Comparison of ENCODE assay signal across 12 cellular contexts in the genomic region with DNA sequence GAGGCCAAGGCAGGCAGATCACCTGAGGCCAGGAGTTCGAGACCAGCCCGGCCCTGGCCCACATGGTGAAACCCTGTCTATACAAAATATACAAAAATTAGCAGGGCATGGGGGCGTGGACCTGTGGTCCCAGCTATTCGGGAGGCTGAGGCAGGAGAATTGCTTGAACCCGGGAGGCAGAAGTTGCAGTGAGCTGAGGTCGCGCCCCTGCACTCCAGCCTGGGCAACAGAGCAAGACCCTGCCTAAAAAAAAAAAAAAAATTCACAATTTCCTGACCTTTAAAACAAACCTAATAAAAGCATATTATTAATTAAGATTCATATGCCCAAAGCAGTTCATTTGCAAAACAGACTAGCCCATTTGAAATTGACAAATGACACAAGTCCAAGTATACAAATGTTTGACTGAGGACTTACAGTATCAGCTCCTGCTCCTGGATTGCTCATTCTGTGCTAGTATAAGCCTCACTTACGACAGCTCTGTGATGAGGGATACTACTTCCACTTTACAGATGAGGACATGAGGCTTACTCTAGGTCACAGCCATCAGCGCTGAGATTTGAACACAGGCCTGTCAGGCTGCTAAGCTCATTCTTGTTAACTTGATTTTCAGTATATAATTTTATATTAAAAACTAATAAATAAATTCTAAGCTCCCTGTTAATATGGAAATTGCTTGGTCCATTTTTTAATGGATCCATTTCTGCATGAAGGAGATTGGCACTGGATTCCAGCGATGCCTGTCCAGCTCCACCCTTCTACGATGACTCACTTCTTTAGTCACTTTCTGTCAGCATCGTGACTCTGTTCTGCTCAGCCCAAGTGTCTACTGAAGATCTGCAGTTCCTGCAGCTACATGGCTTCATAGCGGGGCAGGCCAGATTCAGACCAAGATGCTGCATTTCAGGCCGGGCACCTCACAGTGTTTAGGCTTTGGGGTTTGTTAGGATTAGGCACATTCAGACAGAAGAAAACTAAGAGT.
A peak's percentile ranks its signal among the peaks of the same experiment; 100 is the strongest.
DNase-seq lines count a peak whose midpoint lies in the region; ATAC-seq, FAIRE-seq and TF ChIP-seq lines count a peak whose summit lies in the region.
"Had no signal": no experiment of that assay in that cellular context is flagged by ENCODE, and none has a peak within 500 bp of the region (broad histone marks: within the 10 kb centered on the region; RNA-seq: fewer than 3 reads in every experiment).

No MANE protein-coding gene starts in this region.

- FAIRE-seq in A549 (lab: Jason Lieb, UNC), result no peak

- peak overlapping the region; percentile 20; the same call in 2 of the 3 replicates for H3K4me2 ChIP-seq in A549
- H3K4me2 ChIP-seq: BLaER1 treated with 17β-estradiol and CSF1 and Interleukin-3, amounts not matched to agents 10 nM and 100 nM had no signal

- peak; percentile 55 to 60 for DNase-seq in A549 (ENCODE audit: low read depth in 1 of 2, low spot score in 1 of 2)
- peak; percentile 14 for DNase-seq in HFF-Myc (ENCODE audit: extremely low read depth, low read depth)
- peak; percentile 37 for DNase-seq in amniotic epithelial cell (ENCODE audit: low read depth)
- DNase-seq in left cardiac atrium, result no peak
- no peak for DNase-seq in type B pancreatic cell (ENCODE audit: extremely low spot score, unreplicated experiment)
- no peak for DNase-seq in NCI-H187 (lab: John Stamatoyannopoulos, UW)
- DNase-seq in COLO829 (ENCODE audit: low spot score), result no peak
- DNase-seq in NCI-H1694 treated with DMSO at 0.1 percent for 48 hours (lab: John Stamatoyannopoulos, UW), result no peak
- DNase-seq: activated CD4-positive, alpha-beta T cell treated with anti-CD3 and anti-CD28 coated beads, Interleukin-2, amount 10 ng/mL, durations not matched to agents 24 days and 14 days; NCI-H1694 had no signal

- H3K4me1 ChIP-seq in A549, result peaks cover 10% of the 10 kb centered on the region
- H3K4me1 ChIP-seq: suprapubic skin had no signal

- POLR2A ChIA-PET in A549 (lab: Yijun Ruan, JAX), result no interaction called here

- no peaks in the 10 kb centered on the region for H3K4me1 Mint-ChIP-seq in type B pancreatic cell (ENCODE audit: unreplicated experiment)
- H3K4me1 Mint-ChIP-seq: activated CD4-positive, alpha-beta T cell treated with anti-CD3 and anti-CD28 coated beads, Interleukin-2, amount 10 ng/mL, durations not matched to agents 24 days and 14 days had no signal

- peaks cover 32% of the 10 kb centered on the region for H3K36me3 Mint-ChIP-seq in type B pancreatic cell

- H3K9me3 ChIP-seq in A549, result no peaks in the 10 kb centered on the region
- H3K9me3 ChIP-seq: BLaER1 treated with 17β-estradiol and CSF1 and Interleukin-3, amounts not matched to agents 10 nM and 100 nM; suprapubic skin had no signal

- no peak for TF ChIP-seq RAD21 in A549 (conservative IDR thresholded peaks at IDR 0.05 in 1 of 2, IDR thresholded peaks at IDR 0.05 in 1 of 2)

- no peak overlapping the region for H3K4me3 Mint-ChIP-seq in type B pancreatic cell
- H3K4me3 Mint-ChIP-seq: activated CD4-positive, alpha-beta T cell treated with anti-CD3 and anti-CD28 coated beads, Interleukin-2, amount 10 ng/mL, durations not matched to agents 24 days and 14 days had no signal

- H3K27ac ChIP-seq in A549, result no peak overlapping the region
- H3K27ac ChIP-seq: BLaER1 treated with 17β-estradiol and CSF1 and Interleukin-3, amounts not matched to agents 10 nM and 100 nM; suprapubic skin had no signal

- H3K9me3 Mint-ChIP-seq in type B pancreatic cell, result no peaks in the 10 kb centered on the region
- H3K9me3 Mint-ChIP-seq: activated CD4-positive, alpha-beta T cell treated with anti-CD3 and anti-CD28 coated beads, Interleukin-2, amount 10 ng/mL, durations not matched to agents 24 days and 14 days had no signal

- ATAC-seq in A549, result peak; percentile 91 to 92
- peak; percentile 23 to 92 for ATAC-seq in left cardiac atrium

- 69% methylated on average over 14 of the region's 14 CpGs for WGBS in A549 (ENCODE audit: missing lambda C conversion rate)

- TF ChIP-seq EP300 in A549 (IDR thresholded peaks at IDR 0.05), result no peak

- intact Hi-C loops in left cardiac atrium (cut with DNase I), result no loop called here

- H3K27ac Mint-ChIP-seq in type B pancreatic cell, result no peak overlapping the region
- H3K27ac Mint-ChIP-seq: activated CD4-positive, alpha-beta T cell treated with anti-CD3 and anti-CD28 coated beads, Interleukin-2, amount 10 ng/mL, durations not matched to agents 24 days and 14 days had no signal

- CTCF ChIA-PET in A549 (lab: Yijun Ruan, JAX), result interaction anchor here (0.6 to 3.4 kb wide), 7 partner anchors 8 to 349 kb away, joined by 3 to 11 read pairs (median 3); no protein-coding TSS in a partner anchor

- TF ChIP-seq POLR2A in A549 (IDR thresholded peaks at IDR 0.05; ENCODE audit: low read length), result no peak

- H3K4me3 ChIP-seq in A549, result no peak overlapping the region
- no peak overlapping the region for H3K4me3 ChIP-seq in HFF-Myc (replicated peaks; ENCODE audit: low read depth, low read length)
- H3K4me3 ChIP-seq: BLaER1 treated with 17β-estradiol and CSF1 and Interleukin-3, amounts not matched to agents 10 nM and 100 nM; suprapubic skin had no signal

- H3K27me3 Mint-ChIP-seq in type B pancreatic cell, result no peaks in the 10 kb centered on the region
- H3K27me3 Mint-ChIP-seq: activated CD4-positive, alpha-beta T cell treated with anti-CD3 and anti-CD28 coated beads, Interleukin-2, amount 10 ng/mL, durations not matched to agents 24 days and 14 days had no signal

- TF ChIP-seq CTCF in A549 (IDR thresholded peaks at IDR 0.05) (no peak), HFF-Myc (IDR thresholded peaks at IDR 0.05; ENCODE audit: low read depth, low read length, missing control alignments) (no peak), type B pancreatic cell (conservative IDR thresholded peaks at IDR 0.05) (no peak)

TF ChIP-seq in A549, 52 proteins besides CTCF, POLR2A, EP300 and RAD21:
- 0 out of 2 replicates have a peak, but pooled peaks have one; percentile 30 for TF ChIP-seq FOSL2 (IDR thresholded peaks at IDR 0.05)
- TF ChIP-seq FOSL2 (CRISPR knock-in tag; IDR thresholded peaks at IDR 0.05), result peak; percentile 79
- TF ChIP-seq KDM5A (IDR thresholded peaks at IDR 0.05), result no peak
TF ChIP-seq in A549: peak in this region for 1.

Comparison
In these comparisons a context has a peak if more than half of its experiments do, and no peak if none do; other contexts are left out.
1. DNase-seq: peak in A549 (2 of 2), HFF-Myc (single experiment) and amniotic epithelial cell (single experiment); none in left cardiac atrium (single experiment), type B pancreatic cell (single experiment), NCI-H187 (0 of 2), COLO829 (single experiment) and NCI-H1694 treated with DMSO at 0.1 percent for 48 hours (single experiment).